In genomic region chr14:55686713-55687112, GRCh38 we compare ENCODE assay signal across 28 cellular contexts.
"Had no signal": no experiment of that assay in that cellular context is flagged by ENCODE, and none has a peak within 500 bp of the region (broad histone marks: within the 10 kb centered on the region; RNA-seq: fewer than 3 reads in every experiment).

No MANE protein-coding gene starts in this region.

- H3K4me1 ChIP-seq: sigmoid colon, suprapubic skin, tibial artery had no signal

- DNase-seq: activated CD4-positive, alpha-beta T cell treated with anti-CD3 and anti-CD28 coated beads for 48 hours; activated CD4-positive, alpha-beta T cell treated with anti-CD3 and anti-CD28 coated beads, Interleukin-2, amount 50 U/mL, for 48 hours; activated CD8-positive, alpha-beta memory T cell treated with anti-CD3 and anti-CD28 coated beads for 24 hours; activated effector memory CD4-positive, alpha-beta T cell treated with anti-CD3 and anti-CD28 coated beads, Interleukin-2, amount 50 U/mL, for 16 hours; activated naive CD4-positive, alpha-beta T cell treated with anti-CD3 and anti-CD28 coated beads, Interleukin-2, amount 10 ng/mL, durations not matched to agents 7 days and 5 days; activated T-cell treated with anti-CD3 and anti-CD28 coated beads, Interleukin-2, amount 50 U/mL, for 1 hour; amniotic stem cell; brain microvascular endothelial cell; caudate nucleus; cortex of kidney; effector memory CD8-positive, alpha-beta T cell; erythroblast; gastrocnemius medialis; glutamatergic neuron; islet precursor cell; naive B cell; ovary; retina; sigmoid colon; small intestine; stimulated activated CD4-positive, alpha-beta T cell treated with anti-CD3 and anti-CD28 coated beads, Interleukin-1b, Interleukin-23, amount 100 ng/mL, for 48 hours; stimulated activated naive CD4-positive, alpha-beta T cell; T1000; tibial artery; WERI-Rb-1 had no signal

- H2AFZ ChIP-seq: hepatocyte had no signal

- H3K4me2 ChIP-seq: hepatocyte had no signal

- ATAC-seq: activated CD4-positive, CD25-positive, alpha-beta regulatory T cell treated with anti-CD3 and anti-CD28 coated beads, Interleukin-2, amount 50 U/mL, for 24 hours; effector memory CD8-positive, alpha-beta T cell; gastrocnemius medialis had no signal

- H3K27ac ChIP-seq: brain microvascular endothelial cell, hepatocyte, ovary, sigmoid colon, suprapubic skin, tibial artery, WERI-Rb-1 had no signal

- H3K9me3 ChIP-seq: gastrocnemius medialis, ovary, sigmoid colon, suprapubic skin, tibial artery had no signal

- H3K27me3 ChIP-seq: brain microvascular endothelial cell, gastrocnemius medialis, hepatocyte, ovary, sigmoid colon, suprapubic skin, tibial artery had no signal

- H3K79me2 ChIP-seq: hepatocyte had no signal

- H3K36me3 ChIP-seq: ovary had no signal

- H3K4me3 ChIP-seq: gastrocnemius medialis, hepatocyte, ovary, sigmoid colon, suprapubic skin, tibial artery had no signal
